ENCODE assay signal across 17 cellular contexts in genomic region chr12:22850185-22850584, GRCh38.
DNase-seq lines count a peak whose midpoint lies in the region; ATAC-seq and TF ChIP-seq lines count a peak whose summit lies in the region.
"Had no signal": no experiment of that assay in that cellular context is flagged by ENCODE, and none has a peak within 500 bp of the region (broad histone marks: within the 10 kb centered on the region; RNA-seq: fewer than 3 reads in every experiment).

No MANE protein-coding gene starts in this region.

- no peak for TF ChIP-seq CTCF in endodermal cell (conservative IDR thresholded peaks at IDR 0.05)

- H3K4me1 ChIP-seq in endodermal cell (ENCODE audit: control insufficient read depth, insufficient read depth, low read length) = peaks cover 3% of the 10 kb centered on the region
- no peaks in the 10 kb centered on the region for H3K4me1 ChIP-seq in neuronal stem cell (ENCODE audit: control insufficient read depth in 2 of 2, insufficient read depth in 1 of 2, low read depth in 1 of 2, low read length in 2 of 2)
- H3K4me1 ChIP-seq: BLaER1 treated with 17β-estradiol and CSF1 and Interleukin-3, amounts not matched to agents 10 nM and 100 nM; Caco-2 had no signal

- H3K4me3 ChIP-seq in endodermal cell (ENCODE audit: low read length) (no peak overlapping the region), neuronal stem cell (ENCODE audit: low read length in 2 of 2) (no peak overlapping the region)
- H3K4me3 ChIP-seq: BLaER1 treated with 17β-estradiol and CSF1 and Interleukin-3, amounts not matched to agents 10 nM and 100 nM had no signal

- H2BK5ac ChIP-seq in neuronal stem cell (ENCODE audit: low read length) = no peak overlapping the region

- H2AFZ ChIP-seq in neuronal stem cell (ENCODE audit: low read length) = no peak overlapping the region

- H3K14ac ChIP-seq in neuronal stem cell (ENCODE audit: low read length) = no peak overlapping the region

- H3K27ac ChIP-seq in endodermal cell (ENCODE audit: low read depth, low read length) (no peak overlapping the region), neuronal stem cell (replicated peaks; ENCODE audit: low read length) (no peak overlapping the region)
- H3K27ac ChIP-seq: C4-2B had no signal

- H3K36me3 Mint-ChIP-seq in endodermal cell (ENCODE audit: low read depth) = peaks cover 27% of the 10 kb centered on the region
- H3K36me3 Mint-ChIP-seq in stimulated activated memory B cell treated with anti-CD40 and anti-IgM and Interleukin-4, amounts not matched to agents 10 μg/mL and 1 μg/mL and 100 μg/mL, for 72 hours = no peaks in the 10 kb centered on the region
- H3K36me3 Mint-ChIP-seq in stimulated activated naive B cell treated with anti-CD40 and anti-IgM and Interleukin-4, amounts not matched to agents 10 μg/mL and 1 μg/mL and 100 μg/mL, for 72 hours = no peaks in the 10 kb centered on the region
- H3K36me3 Mint-ChIP-seq: CD8-positive, alpha-beta T cell had no signal

- peak overlapping the region; percentile 13 for H3K23ac ChIP-seq in neuronal stem cell (ENCODE audit: low read depth, low read length, poor library complexity)

- ATAC-seq in stimulated activated memory B cell treated with anti-CD40 and anti-IgM and Interleukin-4, amounts not matched to agents 10 μg/mL and 1 μg/mL and 100 μg/mL, for 72 hours = peak; percentile 51
- ATAC-seq in GM21526 (IDR thresholded peaks at IDR 0.05; ENCODE audit: low FRiP score, unreplicated experiment) = no peak
- no peak for ATAC-seq in stimulated activated naive B cell treated with anti-CD40 and anti-IgM and Interleukin-4, amounts not matched to agents 10 μg/mL and 1 μg/mL and 100 μg/mL, for 72 hours (replicated peaks)
- ATAC-seq: CD8-positive, alpha-beta T cell had no signal

- peak overlapping the region; percentile 19 for H3K18ac ChIP-seq in neuronal stem cell (ENCODE audit: low read length)

- H3K4me1 Mint-ChIP-seq in endodermal cell = peaks cover 36% of the 10 kb centered on the region
- H3K4me1 Mint-ChIP-seq in stimulated activated memory B cell treated with anti-CD40 and anti-IgM and Interleukin-4, amounts not matched to agents 10 μg/mL and 1 μg/mL and 100 μg/mL, for 72 hours = no peaks in the 10 kb centered on the region
- no peaks in the 10 kb centered on the region for H3K4me1 Mint-ChIP-seq in stimulated activated naive B cell treated with anti-CD40 and anti-IgM and Interleukin-4, amounts not matched to agents 10 μg/mL and 1 μg/mL and 100 μg/mL, for 72 hours
- H3K4me1 Mint-ChIP-seq: B cell had no signal

- no peak overlapping the region for H4K91ac ChIP-seq in neuronal stem cell (ENCODE audit: low read depth, low read length, poor library complexity)

- peaks cover 44% of the 10 kb centered on the region for H3K36me3 ChIP-seq in endodermal cell (ENCODE audit: control insufficient read depth, insufficient read depth, low read length)
- no peaks in the 10 kb centered on the region for H3K36me3 ChIP-seq in neuronal stem cell (replicated peaks in 1 of 2; ENCODE audit: control insufficient read depth in 2 of 2, insufficient read depth in 2 of 2, low read length in 2 of 2)
- H3K36me3 ChIP-seq: BLaER1 treated with 17β-estradiol and CSF1 and Interleukin-3, amounts not matched to agents 10 nM and 100 nM had no signal

- H2BK12ac ChIP-seq in neuronal stem cell (ENCODE audit: low read length) = no peak overlapping the region

- H4K8ac ChIP-seq in neuronal stem cell (ENCODE audit: low read depth, low read length) = no peak overlapping the region

- H3K27me3 ChIP-seq in endodermal cell (ENCODE audit: control insufficient read depth, insufficient read depth, low read length, poor library complexity, severe bottlenecking) (no peaks in the 10 kb centered on the region), neuronal stem cell (ENCODE audit: control insufficient read depth in 3 of 3, insufficient read depth in 3 of 3, low read depth in 1 of 3, low read length in 3 of 3) (peaks cover 0 to 7% (median 0%) of the 10 kb centered on the region in 3 experiments)
- H3K27me3 ChIP-seq: BLaER1 treated with 17β-estradiol and CSF1 and Interleukin-3, amounts not matched to agents 10 nM and 100 nM had no signal

- WGBS in endodermal cell (ENCODE audit: insufficient coverage in 1 of 2, insufficient read length in 1 of 2), 2 experiments = 75 to 88% methylated on average over 2 to 8 of the region's 8 CpGs
- no CpG with 5 or more reads among the region's 8 CpGs for WGBS in neuronal stem cell (ENCODE audit: extremely low coverage in 2 of 2, insufficient read length in 2 of 2, insufficient replicate concordance in 1 of 2), 2 donors

- no peak overlapping the region for H3K4ac ChIP-seq in neuronal stem cell (ENCODE audit: low read length)

- no peak overlapping the region for H3K4me2 ChIP-seq in neuronal stem cell (ENCODE audit: insufficient read depth, low read length, poor library complexity, severe bottlenecking)
- H3K4me2 ChIP-seq: BLaER1 treated with 17β-estradiol and CSF1 and Interleukin-3, amounts not matched to agents 10 nM and 100 nM had no signal

- H3K9me3 Mint-ChIP-seq in endodermal cell = no peaks in the 10 kb centered on the region
- H3K9me3 Mint-ChIP-seq in stimulated activated memory B cell treated with anti-CD40 and anti-IgM and Interleukin-4, amounts not matched to agents 10 μg/mL and 1 μg/mL and 100 μg/mL, for 72 hours = peaks cover 4% of the 10 kb centered on the region
- peaks cover 0 to 2% of the 10 kb centered on the region in 2 donors for H3K9me3 Mint-ChIP-seq in stimulated activated naive B cell treated with anti-CD40 and anti-IgM and Interleukin-4, amounts not matched to agents 10 μg/mL and 1 μg/mL and 100 μg/mL, for 72 hours
- H3K9me3 Mint-ChIP-seq: CD4-positive, alpha-beta T cell; CD8-positive, alpha-beta T cell had no signal

- H2BK15ac ChIP-seq in neuronal stem cell (ENCODE audit: low read length) = no peak overlapping the region

- H2AK5ac ChIP-seq in neuronal stem cell (ENCODE audit: low read depth, low read length) = no peak overlapping the region

- peak overlapping the region; percentile 20 for H3K27ac Mint-ChIP-seq in endodermal cell
- H3K27ac Mint-ChIP-seq in stimulated activated memory B cell treated with anti-CD40 and anti-IgM and Interleukin-4, amounts not matched to agents 10 μg/mL and 1 μg/mL and 100 μg/mL, for 72 hours = no peak overlapping the region
- no peak overlapping the region for H3K27ac Mint-ChIP-seq in stimulated activated naive B cell treated with anti-CD40 and anti-IgM and Interleukin-4, amounts not matched to agents 10 μg/mL and 1 μg/mL and 100 μg/mL, for 72 hours
- H3K27ac Mint-ChIP-seq: B cell; CD4-positive, alpha-beta T cell; CD8-positive, alpha-beta T cell had no signal

- DNase-seq in endodermal cell (no peak), neuronal stem cell (ENCODE audit: low spot score) (no peak)
- no peak for DNase-seq in stimulated activated naive B cell treated with anti-CD40 and anti-IgM and Interleukin-4, amounts not matched to agents 10 μg/mL and 1 μg/mL and 100 μg/mL, for 72 hours
- DNase-seq: 8988T; ACHN; AML-193; Caco-2; Calu3; CD4-positive, alpha-beta T cell; CD8-positive, alpha-beta T cell; DMS79 treated with DMSO at 0.1 percent for 48 hours; GF-D8 had no signal

- H3K27me3 Mint-ChIP-seq in endodermal cell (ENCODE audit: insufficient read depth) = no peaks in the 10 kb centered on the region
- H3K27me3 Mint-ChIP-seq in stimulated activated memory B cell treated with anti-CD40 and anti-IgM and Interleukin-4, amounts not matched to agents 10 μg/mL and 1 μg/mL and 100 μg/mL, for 72 hours = peaks cover 25% of the 10 kb centered on the region
- peaks cover 12 to 13% of the 10 kb centered on the region in 2 donors for H3K27me3 Mint-ChIP-seq in stimulated activated naive B cell treated with anti-CD40 and anti-IgM and Interleukin-4, amounts not matched to agents 10 μg/mL and 1 μg/mL and 100 μg/mL, for 72 hours

- no peaks in the 10 kb centered on the region for H3K79me1 ChIP-seq in neuronal stem cell (ENCODE audit: low read depth, low read length)

- H3K9me3 ChIP-seq in endodermal cell (ENCODE audit: control insufficient read depth, low read length) = peaks cover 24% of the 10 kb centered on the region
- H3K9me3 ChIP-seq in neuronal stem cell (replicated peaks in 1 of 2; ENCODE audit: control insufficient read depth in 2 of 2, insufficient read depth in 1 of 2, low read depth in 1 of 2, low read length in 2 of 2) = no peaks in the 10 kb centered on the region
- H3K9me3 ChIP-seq: Caco-2 had no signal

- no peak overlapping the region for H3K4me3 Mint-ChIP-seq in endodermal cell
- no peak overlapping the region for H3K4me3 Mint-ChIP-seq in stimulated activated memory B cell treated with anti-CD40 and anti-IgM and Interleukin-4, amounts not matched to agents 10 μg/mL and 1 μg/mL and 100 μg/mL, for 72 hours
- H3K4me3 Mint-ChIP-seq in stimulated activated naive B cell treated with anti-CD40 and anti-IgM and Interleukin-4, amounts not matched to agents 10 μg/mL and 1 μg/mL and 100 μg/mL, for 72 hours = no peak overlapping the region
- H3K4me3 Mint-ChIP-seq: B cell; CD4-positive, alpha-beta T cell; CD8-positive, alpha-beta T cell had no signal

- no peak overlapping the region for H2BK120ac ChIP-seq in neuronal stem cell (ENCODE audit: low read depth, low read length)

- H3K9ac ChIP-seq in endodermal cell (ENCODE audit: extremely low read depth, low read length, poor library complexity, severe bottlenecking) (no peak overlapping the region), neuronal stem cell (ENCODE audit: low read depth, low read length, poor library complexity) (no peak overlapping the region)
- H3K9ac ChIP-seq: BLaER1 treated with 17β-estradiol and CSF1 and Interleukin-3, amounts not matched to agents 10 nM and 100 nM had no signal
